In genomic region chrX:22135994-22136684, GRCh38 we compare ENCODE assay signal across 8 cellular contexts.
DNase-seq lines count a peak whose midpoint lies in the region; ATAC-seq, FAIRE-seq and TF ChIP-seq lines count a peak whose summit lies in the region.

No MANE protein-coding gene starts in this region.

- intact Hi-C loops in ovary (cut with DNase I), result no loop called here

- TF ChIP-seq CTCF in VCaP (conservative IDR thresholded peaks at IDR 0.05), result peak; percentile 79
- peak in 2 of 3 donors; percentile 19 to 53 for TF ChIP-seq CTCF in ovary (IDR thresholded peaks at IDR 0.05)

- peak; percentile 3 for FAIRE-seq in frontal cortex (lab: Jason Lieb, UNC)

- no peak for TF ChIP-seq EP300 in ovary (IDR thresholded peaks at IDR 0.05)

- peak overlapping the region; percentile 100 for H3K27ac ChIP-seq in ACC112 (ENCODE audit: low read depth, low read length)
- peak overlapping the region; percentile 38 for H3K27ac ChIP-seq in VCaP
- H3K27ac ChIP-seq in ovary, result no peak overlapping the region

- H2AFZ ChIP-seq in ACC112 (ENCODE audit: low read length, unreplicated experiment), result peak overlapping the region; percentile 96

- H3K36me3 ChIP-seq in ACC112 (ENCODE audit: insufficient read depth, low read length), result no peaks in the 10 kb centered on the region
- no peaks in the 10 kb centered on the region for H3K36me3 ChIP-seq in ovary

- ATAC-seq in HG03378 (IDR thresholded peaks at IDR 0.05; ENCODE audit: unreplicated experiment), result no peak

- DNase-seq in ELR (ENCODE audit: low read depth), result peak; percentile 68
- DNase-seq in NCI-H1105 (lab: John Stamatoyannopoulos, UW), result peak; percentile 29
- DNase-seq in frontal cortex (ENCODE audit: low spot score in 2 of 2), result peak; percentile 2 to 8
- no peak for DNase-seq in ovary
- DNase-seq in GF-D8 (lab: John Stamatoyannopoulos, UW), result no peak

- H3K4me3 ChIP-seq in ACC112 (ENCODE audit: low read depth, low read length) (peak overlapping the region; percentile 71), ovary (no peak overlapping the region)

- 15 to 20% (median 19%) methylated on average over 11 of the region's 11 CpGs for WGBS in ovary, 3 donors

- H3K4me1 ChIP-seq in ACC112 (ENCODE audit: control insufficient read depth, insufficient read depth, low read length, unreplicated experiment) (peaks cover 29% of the 10 kb centered on the region), ovary (ENCODE audit: insufficient read depth) (peaks cover 2% of the 10 kb centered on the region)

- no peaks in the 10 kb centered on the region for H3K9me3 ChIP-seq in ovary

- H3K27me3 ChIP-seq in ACC112 (ENCODE audit: insufficient read depth, low read length) (no peaks in the 10 kb centered on the region), ovary (no peaks in the 10 kb centered on the region)

- H3K79me2 ChIP-seq in ACC112 (ENCODE audit: control insufficient read depth, insufficient read depth, low read length, unreplicated experiment), result no peaks in the 10 kb centered on the region

- TF ChIP-seq POLR2A in ovary (IDR thresholded peaks at IDR 0.05), result no peak

Comparison
In these comparisons a context has a peak if more than half of its experiments do, and no peak if none do; other contexts are left out.
1. H3K27ac ChIP-seq: peak in ACC112 (single experiment) and VCaP (single experiment); none in ovary (0 of 2).
2. DNase-seq: peak in ELR (single experiment), NCI-H1105 (single experiment) and frontal cortex (2 of 2); none in ovary (0 of 5) and GF-D8 (single experiment).